Comparison of ENCODE assay signal across 8 cellular contexts in the genomic region with DNA sequence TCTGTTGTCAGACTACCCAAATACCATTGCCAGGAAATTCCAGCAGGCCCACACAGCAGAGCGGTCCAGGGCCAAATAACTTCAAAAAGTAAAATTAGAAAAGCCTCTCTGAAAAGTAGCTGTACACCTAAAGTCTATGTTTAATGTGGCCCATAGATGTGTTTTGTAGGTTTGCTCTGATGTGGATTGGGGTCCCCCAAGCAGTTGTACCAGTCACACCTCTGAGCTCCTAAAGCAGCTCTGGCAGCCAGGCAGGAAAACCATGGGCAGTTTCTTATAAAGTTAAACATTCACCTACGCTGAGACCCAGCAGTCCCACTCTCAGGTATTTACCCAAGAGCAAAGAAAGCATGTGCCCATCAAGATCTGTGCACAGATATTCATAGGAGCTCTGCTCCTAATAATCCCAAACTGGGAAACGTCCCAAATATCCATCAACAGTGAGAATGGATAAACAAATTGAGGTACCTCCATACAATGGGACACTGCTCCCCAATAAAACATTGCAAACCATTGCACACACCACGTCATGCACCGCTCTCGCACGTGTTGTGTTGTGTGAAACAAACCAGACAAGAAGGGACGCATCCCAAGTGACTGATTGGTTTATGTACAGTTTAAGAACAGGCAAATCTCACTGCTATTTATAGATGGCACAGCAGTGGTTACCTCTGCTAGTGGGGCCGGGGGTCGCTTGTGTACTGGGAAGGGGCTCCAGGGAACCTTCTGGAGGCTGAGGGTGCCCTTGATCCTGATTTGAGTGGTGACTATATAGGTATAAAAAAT. TPM values are rescaled to one million over a fixed set of nuclear protein-coding genes. Genes with fewer than 3 reads are reported as not detected.
DNase-seq lines count a peak whose midpoint lies in the region; ATAC-seq and TF ChIP-seq lines count a peak whose summit lies in the region.

No MANE protein-coding gene starts in this region.

- TF ChIP-seq POLR2A in prostate gland (IDR thresholded peaks at IDR 0.05) = no peak
- no peak for TF ChIP-seq POLR2A in vagina (IDR thresholded peaks at IDR 0.05)

- H3K4me1 Mint-ChIP-seq in dendritic cell treated with granulocyte-macrophage colony-stimulating factor and Interleukin-4, amounts not matched to agents 40 ng/mL and 50 ng/mL, for 4 days (ENCODE audit: low read depth) = peaks cover 27% of the 10 kb centered on the region
- peaks cover 22% of the 10 kb centered on the region for H3K4me1 Mint-ChIP-seq in endodermal cell

- H3K4me3 ChIP-seq in prostate gland (peak overlapping the region in 1 of 2 donors; percentile 5), vagina (peak overlapping the region in 1 of 2 donors; percentile 9), endodermal cell (ENCODE audit: low read length) (no peak overlapping the region)

- H3K27ac Mint-ChIP-seq in dendritic cell treated with granulocyte-macrophage colony-stimulating factor and Interleukin-4, amounts not matched to agents 40 ng/mL and 50 ng/mL, for 4 days = peak overlapping the region; percentile 72
- no peak overlapping the region for H3K27ac Mint-ChIP-seq in endodermal cell

- no peaks in the 10 kb centered on the region for H3K9me3 Mint-ChIP-seq in dendritic cell treated with granulocyte-macrophage colony-stimulating factor and Interleukin-4, amounts not matched to agents 40 ng/mL and 50 ng/mL, for 4 days
- no peaks in the 10 kb centered on the region for H3K9me3 Mint-ChIP-seq in endodermal cell

- H3K36me3 Mint-ChIP-seq in dendritic cell treated with granulocyte-macrophage colony-stimulating factor and Interleukin-4, amounts not matched to agents 40 ng/mL and 50 ng/mL, for 4 days (ENCODE audit: low read depth) = no peaks in the 10 kb centered on the region
- no peaks in the 10 kb centered on the region for H3K36me3 Mint-ChIP-seq in endodermal cell (ENCODE audit: low read depth)

- H3K27ac ChIP-seq in prostate gland (peak overlapping the region; percentile 49 to 55), vagina (no peak overlapping the region), endodermal cell (ENCODE audit: low read depth, low read length) (no peak overlapping the region)

- H3K36me3 ChIP-seq in prostate gland (no peaks in the 10 kb centered on the region), vagina (no peaks in the 10 kb centered on the region), endodermal cell (ENCODE audit: control insufficient read depth, insufficient read depth, low read length) (no peaks in the 10 kb centered on the region)

- H3K4me3 Mint-ChIP-seq in dendritic cell treated with granulocyte-macrophage colony-stimulating factor and Interleukin-4, amounts not matched to agents 40 ng/mL and 50 ng/mL, for 4 days = no peak overlapping the region
- H3K4me3 Mint-ChIP-seq in endodermal cell = no peak overlapping the region

- DNase-seq in prostate gland (ENCODE audit: low spot score) (peak; percentile 85), vagina (ENCODE audit: extremely low spot score in 2 of 2) (no peak), HT-29 (ENCODE audit: low spot score) (no peak), DMS53 (lab: John Stamatoyannopoulos, UW) (no peak), endodermal cell (no peak)

- H3K4me1 ChIP-seq in prostate gland (replicated peaks) = peaks cover 2% of the 10 kb centered on the region
- peaks cover 17% of the 10 kb centered on the region for H3K4me1 ChIP-seq in vagina
- peaks cover 10% of the 10 kb centered on the region for H3K4me1 ChIP-seq in endodermal cell (ENCODE audit: control insufficient read depth, insufficient read depth, low read length)

- intact Hi-C loops in dendritic cell treated with granulocyte-macrophage colony-stimulating factor and Interleukin-4, amounts not matched to agents 40 ng/mL and 50 ng/mL, for 4 days (cut with micrococcal nuclease) = loop anchor here (5.0 kb wide), 1 partner anchor 40 kb away; the partner anchor contains the start of gene SOCS1
- intact Hi-C loops in prostate gland (cut with DNase I) = no loop called here
- intact Hi-C loops in vagina (cut with DNase I) = no loop called here

- H3K9me3 ChIP-seq in prostate gland (no peaks in the 10 kb centered on the region), vagina (no peaks in the 10 kb centered on the region), endodermal cell (ENCODE audit: control insufficient read depth, low read length) (no peaks in the 10 kb centered on the region)

- H3K27me3 ChIP-seq in prostate gland (replicated peaks; ENCODE audit: insufficient read depth) (no peaks in the 10 kb centered on the region), vagina (no peaks in the 10 kb centered on the region), endodermal cell (ENCODE audit: control insufficient read depth, insufficient read depth, low read length, poor library complexity, severe bottlenecking) (no peaks in the 10 kb centered on the region)

- TF ChIP-seq CTCF in prostate gland (IDR thresholded peaks at IDR 0.05) = no peak
- no peak for TF ChIP-seq CTCF in vagina (IDR thresholded peaks at IDR 0.05)
- no peak for TF ChIP-seq CTCF in endodermal cell (conservative IDR thresholded peaks at IDR 0.05)

- H3K9ac ChIP-seq in endodermal cell (ENCODE audit: extremely low read depth, low read length, poor library complexity, severe bottlenecking) = no peak overlapping the region

- 23% methylated on average over 9 of the region's 10 CpGs for WGBS in prostate gland
- WGBS in endodermal cell (ENCODE audit: insufficient coverage in 1 of 2, insufficient read length in 1 of 2), 2 experiments = 83 to 86% methylated on average over 7 to 9 of the region's 10 CpGs

- ATAC-seq in GM18909 (IDR thresholded peaks at IDR 0.05; ENCODE audit: poor library complexity, unreplicated experiment) (peak; percentile 16), HG03354 (IDR thresholded peaks at IDR 0.05; ENCODE audit: poor library complexity, severe bottlenecking, unreplicated experiment) (peak; percentile 32)

- H3K27me3 Mint-ChIP-seq in dendritic cell treated with granulocyte-macrophage colony-stimulating factor and Interleukin-4, amounts not matched to agents 40 ng/mL and 50 ng/mL, for 4 days = peaks cover 35% of the 10 kb centered on the region
- H3K27me3 Mint-ChIP-seq in endodermal cell (ENCODE audit: insufficient read depth) = no peaks in the 10 kb centered on the region

RNA-seq across cellular contexts. Expression of gene PRM1, which starts 15.8 kb away (rescaled TPM):
- total RNA-seq in prostate gland (100 to 1,000 TPM in 1 of 2 donors, 1 to 10 TPM in 1; 1.8 to 992 TPM), vagina (not detected), endodermal cell (not detected)
- not detected in 2 replicates for total RNA-seq in HT-29 (2014; rRNA removed; shearing (Covaris generic))
- not detected for polyA plus RNA-seq in endodermal cell (2013, experiment 1 of 2)
- polyA plus RNA-seq in endodermal cell (2013, experiment 2 of 2) = not detected

RNA-seq across cellular contexts. Expression of gene PRM2, which starts 20.6 kb away (rescaled TPM):
- total RNA-seq in prostate gland = 100 to 1,000 TPM in 1 of 2 donors, not detected in 1; 343 TPM
- total RNA-seq in vagina = not detected
- not detected in 2 replicates for total RNA-seq in HT-29 (2014; rRNA removed; shearing (Covaris generic))
- total RNA-seq in endodermal cell = not detected
- polyA plus RNA-seq in endodermal cell (2013, experiment 1 of 2) = not detected
- not detected for polyA plus RNA-seq in endodermal cell (2013, experiment 2 of 2)

RNA-seq across cellular contexts. Expression of gene PRM3, which starts 23.5 kb away (rescaled TPM):
- total RNA-seq in prostate gland = not detected
- not detected for total RNA-seq in vagina
- not detected in 2 replicates for total RNA-seq in HT-29 (2014; rRNA removed; shearing (Covaris generic))
- not detected for total RNA-seq in endodermal cell
- not detected for polyA plus RNA-seq in endodermal cell (2013, experiment 1 of 2)
- not detected for polyA plus RNA-seq in endodermal cell (2013, experiment 2 of 2)

RNA-seq across cellular contexts. Expression of gene TNP2, which starts 27.8 kb away (rescaled TPM):
- total RNA-seq in prostate gland (not detected), vagina (not detected), endodermal cell (not detected)
- not detected in 2 replicates for total RNA-seq in HT-29 (2014; rRNA removed; shearing (Covaris generic))
- polyA plus RNA-seq in endodermal cell (2013, experiment 1 of 2) = not detected
- polyA plus RNA-seq in endodermal cell (2013, experiment 2 of 2) = not detected

RNA-seq across cellular contexts. Expression of gene SOCS1, which starts 40.9 kb away (rescaled TPM):
- 1 to 10 TPM; 2.6 to 8.2 TPM for total RNA-seq in prostate gland
- total RNA-seq in vagina = 22.1 TPM
- 1.2 and 1.3 TPM in 2 replicates for total RNA-seq in HT-29 (2014; rRNA removed; shearing (Covaris generic))
- 1 to 10 TPM; 5.6 to 7.2 TPM for total RNA-seq in endodermal cell
- polyA plus RNA-seq in endodermal cell (2013, experiment 1 of 2) = 4.8 TPM
- 4.1 TPM for polyA plus RNA-seq in endodermal cell (2013, experiment 2 of 2)

Comparison
In these comparisons a context has a peak if more than half of its experiments do, and no peak if none do; other contexts are left out.
1. H3K27ac ChIP-seq: peak in prostate gland (2 of 2); none in vagina (single experiment) and endodermal cell (single experiment).